In genomic region chr1:47179023-47179987, GRCh38 we compare ENCODE assay signal across 8 cellular contexts. TPM values are rescaled to one million over a fixed set of nuclear protein-coding genes. Genes with fewer than 3 reads are reported as not detected.
A peak's percentile ranks its signal among the peaks of the same experiment; 100 is the strongest.
DNase-seq lines count a peak whose midpoint lies in the region; TF ChIP-seq lines count a peak whose summit lies in the region.

No MANE protein-coding gene starts in this region.

- POLR2A ChIA-PET in RWPE1 (lab: Yijun Ruan, JAX; ENCODE audit: low non-redundant PET) = interaction anchor here (0.9 kb wide), 2 partner anchors 11 to 14 kb away, joined by 3 to 4 read pairs; partner anchors contain the start of gene PDZK1IP1

- TF ChIP-seq EP300 in neural cell (conservative IDR thresholded peaks at IDR 0.05; ENCODE audit: poor library complexity, severe bottlenecking) = no peak
- TF ChIP-seq EP300 in stomach (IDR thresholded peaks at IDR 0.05) = no peak

- no peaks in the 10 kb centered on the region for H3K9me2 ChIP-seq in neural cell (ENCODE audit: insufficient read depth, low read length)

- H3K27me3 ChIP-seq in H7 (ENCODE audit: control insufficient read depth, insufficient read depth, low read length) (peaks cover 22% of the 10 kb centered on the region), neural cell (ENCODE audit: insufficient read depth, low read depth, low read length) (peaks cover 12% of the 10 kb centered on the region), stomach (peaks cover 0 to 17% (median 9%) of the 10 kb centered on the region in 3 donors)

- TF ChIP-seq POLR2A in stomach (IDR thresholded peaks at IDR 0.05) = no peak

- H3K27ac ChIP-seq in RWPE1 (peak overlapping the region; percentile 64), neural cell (ENCODE audit: low read length) (no peak overlapping the region), stomach (peak overlapping the region in 4 of 5 donors; percentile 14 to 83 (median 57))

- in situ Hi-C loops in G401 (cut with HindIII; ENCODE audit: low sequenced_read_pairs) = no loop called here

- H3K4me3 ChIP-seq in H7 (ENCODE audit: insufficient read depth, low read depth, low read length) (peak overlapping the region; percentile 41), LNCaP clone FGC (ENCODE audit: low read depth, low read length) (peak overlapping the region; percentile 59), neural cell (ENCODE audit: low read length) (peak overlapping the region; percentile 35), stomach (peak overlapping the region; percentile 28 to 46 (median 38))

- DNase-seq in G401 (ENCODE audit: low spot score) (peak; percentile 70), H7 (peak; percentile 89), LNCaP clone FGC (ENCODE audit: low read depth) (peak; percentile 91), RWPE1 (ENCODE audit: low spot score) (peak; percentile 82), fibroblast of the conjunctiva (ENCODE audit: low read depth) (peak; percentile 93), stomach (peak; percentile 90)
- peak; percentile 58 for DNase-seq in activated T-helper 9 cell treated with anti-CD3 and anti-CD28 coated beads, Interleukin-2, amount 50 U/mL, for 16 hours (ENCODE audit: low read depth)

- intact Hi-C loops in stomach (cut with DNase I; ENCODE audit: low total_unique reads) = no loop called here

- no peaks in the 10 kb centered on the region for H3K79me2 ChIP-seq in neural cell (replicated peaks; ENCODE audit: insufficient read depth, low read length)

- TF ChIP-seq RAD21 in neural cell (conservative IDR thresholded peaks at IDR 0.05) = peak; percentile 77

- H3K4me2 ChIP-seq in neural cell (ENCODE audit: low read length) = no peak overlapping the region

- H2AFZ ChIP-seq in neural cell (ENCODE audit: low read depth, low read length) = no peak overlapping the region

- TF ChIP-seq CTCF in LNCaP clone FGC (IDR thresholded peaks at IDR 0.05; ENCODE audit: control insufficient read depth, extremely low read depth, insufficient read depth) (peak; percentile 95), RWPE1 (conservative IDR thresholded peaks at IDR 0.05; ENCODE audit: low read depth) (peak; percentile 82), neural cell (IDR thresholded peaks at IDR 0.05; ENCODE audit: poor library complexity, severe bottlenecking) (peak; percentile 88), stomach (IDR thresholded peaks at IDR 0.05) (peak in 5 of 7 experiments; percentile 74 to 87 (median 84))

- H3F3A ChIP-seq in neural cell (ENCODE audit: insufficient read depth, low read length, poor library complexity, severe bottlenecking) = no peaks in the 10 kb centered on the region

- H4K20me1 ChIP-seq in neural cell (ENCODE audit: insufficient read depth) = no peaks in the 10 kb centered on the region

- no peaks in the 10 kb centered on the region for H3K36me3 ChIP-seq in H7 (replicated peaks; ENCODE audit: control insufficient read depth, insufficient read depth, low read length)
- no peaks in the 10 kb centered on the region for H3K36me3 ChIP-seq in neural cell (ENCODE audit: insufficient read depth, low read length)
- H3K36me3 ChIP-seq in stomach = no peaks in the 10 kb centered on the region

- no peak overlapping the region for H3K9ac ChIP-seq in neural cell (ENCODE audit: low read length)

- WGBS in stomach, 5 donors = 4 to 10% (median 8%) methylated on average over 22 to 30 of the region's 30 CpGs

- H3K9me3 ChIP-seq in neural cell (ENCODE audit: low read length) = no peaks in the 10 kb centered on the region
- no peaks in the 10 kb centered on the region for H3K9me3 ChIP-seq in stomach

- peaks cover 23 to 54% (median 30%) of the 10 kb centered on the region in 4 donors for H3K4me1 ChIP-seq in stomach

- CTCF ChIA-PET in RWPE1 (lab: Yijun Ruan, JAX) = interaction anchor here (0.5 to 1.7 kb wide), 24 partner anchors 8 to 787 kb away, joined by 3 to 20 read pairs (median 4); partner anchors contain the start of genes PDZK1IP1 and STIL

TF ChIP-seq in neural cell, 6 proteins besides CTCF, POLR2A, EP300 and RAD21:
- TF ChIP-seq SMC3 (conservative IDR thresholded peaks at IDR 0.05; ENCODE audit: poor library complexity) (peak; percentile 80), REST (IDR thresholded peaks at IDR 0.05; ENCODE audit: borderline replicate concordance) (no peak)

RNA-seq across cellular contexts. Expression of gene PDZK1IP1, which starts 10.5 kb away (rescaled TPM):
- not detected in 2 replicates for total RNA-seq in G401 (2014; rRNA removed; shearing (Covaris generic))
- not detected in 2 replicates for total RNA-seq in H7 (2014; rRNA removed; shearing (Covaris generic))
- polyA plus RNA-seq in neural cell (not detected in 2 replicates), stomach (100 to 1,000 TPM in 2 of 3 donors, 10 to 100 TPM in 1; 43.7 to 169 (median 163) TPM)
- polyA minus RNA-seq in neural cell = not detected in 2 replicates
- total RNA-seq in stomach = 100 to 1,000 TPM in 2 of 5 donors, 1 to 10 TPM in 1, under 1 TPM in 1, not detected in 1; 0.87 to 292 (median 69.0) TPM

RNA-seq across cellular contexts. Expression of gene CYP4A22, which starts 42.1 kb away (rescaled TPM):
- not detected in 2 replicates for total RNA-seq in G401 (2014; rRNA removed; shearing (Covaris generic))
- not detected in 2 replicates for total RNA-seq in H7 (2014; rRNA removed; shearing (Covaris generic))
- 0.32 TPM in 1 of 2 replicates, not detected in the other for polyA plus RNA-seq in neural cell
- 0.23 TPM in 1 of 2 replicates, not detected in the other for polyA minus RNA-seq in neural cell
- total RNA-seq in stomach = not detected
- polyA plus RNA-seq in stomach = not detected

RNA-seq across cellular contexts. Expression of gene TAL1, which starts 52.7 kb away (rescaled TPM):
- total RNA-seq in G401 (2014; rRNA removed; shearing (Covaris generic)) = 0.06 TPM in 1 of 2 replicates, not detected in the other
- 0.07 and 0.70 TPM in 2 replicates for total RNA-seq in H7 (2014; rRNA removed; shearing (Covaris generic))
- polyA plus RNA-seq in neural cell (not detected in 2 replicates), stomach (1 to 10 TPM in 2 of 3 donors, under 1 TPM in 1; 0.98 to 1.5 (median 1.2) TPM)
- not detected in 2 replicates for polyA minus RNA-seq in neural cell
- 1 to 10 TPM in 3 of 5 donors, under 1 TPM in 1, not detected in 1; under 0.01 to 4.5 (median 3.5) TPM for total RNA-seq in stomach
